ENCODE assay signal across 8 cellular contexts in the genomic region with DNA sequence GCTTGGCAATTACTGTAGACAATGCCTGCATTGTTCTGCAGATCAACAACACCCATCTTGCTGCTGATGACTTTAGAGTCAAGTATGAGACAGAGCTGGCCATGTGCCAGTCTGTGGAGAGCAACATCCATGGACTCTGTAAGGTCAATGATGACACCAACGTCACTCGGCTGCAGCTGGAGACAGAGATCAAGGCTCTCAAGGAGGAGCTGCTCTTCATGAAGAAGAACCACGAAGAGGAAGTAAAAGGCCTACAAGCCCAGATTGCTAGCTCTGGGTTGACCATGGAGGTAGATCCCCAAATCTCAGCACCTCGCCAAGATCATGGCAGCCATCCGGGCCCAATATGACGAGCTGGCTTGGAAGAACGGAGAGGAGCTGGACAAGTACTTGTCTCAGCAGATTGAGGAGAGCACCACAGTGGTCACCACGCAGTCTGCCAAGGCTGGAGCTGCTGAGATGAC.
DNase-seq lines count a peak whose midpoint lies in the region; FAIRE-seq and TF ChIP-seq lines count a peak whose summit lies in the region.
"Not testable (repeated sequence)": the region's sequence is repeated elsewhere in the genome, so short reads cannot be mapped to it uniquely, and the experiment has no call there.

No MANE protein-coding gene starts in this region.

- H4K12ac ChIP-seq in trophoblast cell (ENCODE audit: low read depth, low read length), result not testable (repeated sequence)

- H3K27ac ChIP-seq in trophoblast cell (ENCODE audit: low read depth, low read length), result not testable (repeated sequence)

- H3K79me1 ChIP-seq in trophoblast cell (ENCODE audit: low read length), result not testable (repeated sequence)

- H3K9me3 ChIP-seq in trophoblast cell (ENCODE audit: insufficient read depth, low read depth, low read length), result not testable (repeated sequence)

- H3K18ac ChIP-seq in trophoblast cell (ENCODE audit: low read length), result not testable (repeated sequence)

- not testable (repeated sequence) for TF ChIP-seq CTCF in cardiac fibroblast (IDR thresholded peaks at IDR 0.05; ENCODE audit: low read depth, low read length)

- not testable (repeated sequence) for H3K9ac ChIP-seq in trophoblast cell (ENCODE audit: low read length)

- peak; percentile 99 for FAIRE-seq in urothelium cell line (lab: Jason Lieb, UNC)

- peak; percentile 39 for DNase-seq in EH (ENCODE audit: low read depth)
- peak; percentile 69 for DNase-seq in MV-4-11 (lab: John Stamatoyannopoulos, UW)
- DNase-seq in RPMI8226, result peak; percentile 73
- DNase-seq in activated CD8-positive, alpha-beta memory T cell treated with anti-CD3 and anti-CD28 coated beads, Interleukin-2, amount 50 U/mL, for 48 hours, result peak; percentile 43
- peak; percentile 20 to 41 for DNase-seq in cardiac fibroblast (ENCODE audit: low read depth in 2 of 2)
- peak; percentile 51 for DNase-seq in cardiac septum (ENCODE audit: low spot score)
- DNase-seq in trophoblast cell, result peak; percentile 40 to 43
- peak; percentile 61 for DNase-seq in urothelium cell line (ENCODE audit: low spot score)

- H3K14ac ChIP-seq in trophoblast cell (ENCODE audit: low read length), result not testable (repeated sequence)

- not testable (repeated sequence) for H2AK5ac ChIP-seq in trophoblast cell (ENCODE audit: low read length)

- not testable (repeated sequence) for H4K91ac ChIP-seq in trophoblast cell (ENCODE audit: low read depth, low read length)

- H2BK120ac ChIP-seq in trophoblast cell (ENCODE audit: insufficient read depth, low read length, poor library complexity), result not testable (repeated sequence)

- H2BK5ac ChIP-seq in trophoblast cell (ENCODE audit: low read depth, low read length, poor library complexity), result not testable (repeated sequence)

- not testable (repeated sequence) for H2BK12ac ChIP-seq in trophoblast cell (ENCODE audit: low read length)

- not testable (repeated sequence) for H3K4me1 ChIP-seq in trophoblast cell (ENCODE audit: control insufficient read depth in 1 of 2, insufficient read depth in 2 of 2, low read length in 2 of 2)

- not testable (repeated sequence) for H3K4ac ChIP-seq in trophoblast cell (ENCODE audit: low read depth, low read length)

- H2AFZ ChIP-seq in trophoblast cell (ENCODE audit: insufficient read depth, low read length, poor library complexity), result not testable (repeated sequence)

- H3K27me3 ChIP-seq in trophoblast cell (ENCODE audit: insufficient read depth, low read length), result not testable (repeated sequence)

- not testable (repeated sequence) for H4K8ac ChIP-seq in trophoblast cell (ENCODE audit: low read depth, low read length)

- not testable (repeated sequence) for H3K4me3 ChIP-seq in cardiac fibroblast (replicated peaks in 1 of 2; ENCODE audit: low read depth in 2 of 2, low read length in 2 of 2)
- peak overlapping the region; percentile 12 for H3K4me3 ChIP-seq in trophoblast cell (ENCODE audit: low read depth, low read length)

- H3K23ac ChIP-seq in trophoblast cell (ENCODE audit: low read length), result not testable (repeated sequence)

- no CpG with 5 or more reads among the region's 8 CpGs for WGBS in trophoblast cell (ENCODE audit: extremely low coverage, insufficient coverage, insufficient read length)

- H3K79me2 ChIP-seq in trophoblast cell (ENCODE audit: control insufficient read depth, insufficient read depth, low read length, poor library complexity), result not testable (repeated sequence)

- not testable (repeated sequence) for H3K36me3 ChIP-seq in trophoblast cell (ENCODE audit: control insufficient read depth in 1 of 2, insufficient read depth in 2 of 2, low read length in 2 of 2)

- intact Hi-C loops in cardiac septum (cut with DNase I), result not testable (repeated sequence)

- not testable (repeated sequence) for H3K4me2 ChIP-seq in trophoblast cell (ENCODE audit: low read length)
